ENCODE assay signal across 28 cellular contexts in genomic region chrX:107290019-107290418, GRCh38.
"Had no signal": no experiment of that assay in that cellular context is flagged by ENCODE, and none has a peak within 500 bp of the region (broad histone marks: within the 10 kb centered on the region; RNA-seq: fewer than 3 reads in every experiment).

No MANE protein-coding gene starts in this region.

- H3K79me2 ChIP-seq: parathyroid adenoma had no signal

- H3K27ac ChIP-seq: esophagus squamous epithelium, neural progenitor cell, parathyroid adenoma, right lobe of liver, thoracic aorta, tibial nerve, upper lobe of left lung had no signal

- H3K4me1 Mint-ChIP-seq: endodermal cell; naive thymus-derived CD4-positive, alpha-beta T cell; nephron; neural progenitor cell; stimulated activated naive B cell treated with anti-CD40 and anti-IgM and Interleukin-4, amounts not matched to agents 10 μg/mL and 1 μg/mL and 100 μg/mL, for 72 hours had no signal

- ATAC-seq: left lobe of liver; naive thymus-derived CD4-positive, alpha-beta T cell; right lobe of liver; stimulated activated naive B cell treated with anti-CD40 and anti-IgM and Interleukin-4, amounts not matched to agents 10 μg/mL and 1 μg/mL and 100 μg/mL, for 72 hours had no signal

- H3K27me3 ChIP-seq: esophagus squamous epithelium, neural progenitor cell, right lobe of liver, upper lobe of left lung had no signal

- H3K4me1 ChIP-seq: esophagus squamous epithelium, parathyroid adenoma, right lobe of liver, tibial nerve, upper lobe of left lung had no signal

- H3K9ac ChIP-seq: neural progenitor cell, parathyroid adenoma had no signal

- H3K4me3 Mint-ChIP-seq: dendritic cell treated with granulocyte-macrophage colony-stimulating factor and Interleukin-4, amounts not matched to agents 40 ng/mL and 50 ng/mL, for 4 days; endodermal cell; naive thymus-derived CD4-positive, alpha-beta T cell; nephron; neural progenitor cell; stimulated activated naive B cell treated with anti-CD40 and anti-IgM and Interleukin-4, amounts not matched to agents 10 μg/mL and 1 μg/mL and 100 μg/mL, for 72 hours; stimulated activated naive CD8-positive, alpha-beta T cell treated with anti-CD3 and anti-CD28 coated beads, Interleukin-15, Interleukin-2, amounts not matched to agents 100 ng/mL and 50 ng/mL, for 24 hours had no signal

- H3K27me3 Mint-ChIP-seq: dendritic cell treated with granulocyte-macrophage colony-stimulating factor and Interleukin-4, amounts not matched to agents 40 ng/mL and 50 ng/mL, for 4 days; progenitor cell of endocrine pancreas had no signal

- DNase-seq: effector CD8-positive, alpha-beta T cell; endodermal cell; erythroblast; esophagus squamous epithelium; head of caudate nucleus; mesendoderm; midbrain; naive thymus-derived CD4-positive, alpha-beta T cell; right lobe of liver; small intestine; stimulated activated CD4-positive, alpha-beta T cell treated with anti-CD3 and anti-CD28 coated beads, Interleukin-15, amount 100 ng/mL, for 24 hours; stimulated activated CD4-positive, alpha-beta T cell treated with anti-CD3 and anti-CD28 coated beads, Interleukin-2, amount 100 ng/mL, for 48 hours; stimulated activated naive B cell treated with anti-CD40 and anti-IgM and Interleukin-4, amounts not matched to agents 10 μg/mL and 1 μg/mL and 100 μg/mL, for 72 hours; upper lobe of left lung had no signal

- H3K4me3 ChIP-seq: esophagus squamous epithelium, lung, neural progenitor cell, right lobe of liver, thoracic aorta, tibial nerve, upper lobe of left lung had no signal

- H3K36me3 ChIP-seq: esophagus squamous epithelium, neural progenitor cell, right lobe of liver, thoracic aorta, tibial nerve, upper lobe of left lung had no signal

- H3K9me3 ChIP-seq: esophagus squamous epithelium, right lobe of liver, thoracic aorta, tibial nerve, upper lobe of left lung had no signal

- H3K9me3 Mint-ChIP-seq: dendritic cell treated with granulocyte-macrophage colony-stimulating factor and Interleukin-4, amounts not matched to agents 40 ng/mL and 50 ng/mL, for 4 days; naive thymus-derived CD4-positive, alpha-beta T cell; neural progenitor cell; stimulated activated naive B cell treated with anti-CD40 and anti-IgM and Interleukin-4, amounts not matched to agents 10 μg/mL and 1 μg/mL and 100 μg/mL, for 72 hours; stimulated activated naive CD8-positive, alpha-beta T cell treated with anti-CD3 and anti-CD28 coated beads, Interleukin-15, Interleukin-2, amounts not matched to agents 100 ng/mL and 50 ng/mL, for 24 hours had no signal

- H3K27ac Mint-ChIP-seq: dendritic cell treated with granulocyte-macrophage colony-stimulating factor and Interleukin-4, amounts not matched to agents 40 ng/mL and 50 ng/mL, for 4 days; endodermal cell; naive thymus-derived CD4-positive, alpha-beta T cell; nephron; neural progenitor cell; progenitor cell of endocrine pancreas; stimulated activated naive B cell treated with anti-CD40 and anti-IgM and Interleukin-4, amounts not matched to agents 10 μg/mL and 1 μg/mL and 100 μg/mL, for 72 hours; stimulated activated naive CD8-positive, alpha-beta T cell treated with anti-CD3 and anti-CD28 coated beads, Interleukin-15, Interleukin-2, amounts not matched to agents 100 ng/mL and 50 ng/mL, for 24 hours had no signal

- H3K36me3 Mint-ChIP-seq: naive thymus-derived CD4-positive, alpha-beta T cell; neural progenitor cell; stimulated activated naive B cell treated with anti-CD40 and anti-IgM and Interleukin-4, amounts not matched to agents 10 μg/mL and 1 μg/mL and 100 μg/mL, for 72 hours had no signal

- H3K4me2 ChIP-seq: neural progenitor cell had no signal

- FAIRE-seq: colon, frontal cortex, keratinocyte, small intestine, urothelium cell line had no signal

- H2AFZ ChIP-seq: neural progenitor cell, parathyroid adenoma had no signal
